Comparison of ENCODE assay signal across 15 cellular contexts in genomic region chr6:167710521-167710920, GRCh38.
A peak's percentile ranks its signal among the peaks of the same experiment; 100 is the strongest.
DNase-seq lines count a peak whose midpoint lies in the region; ATAC-seq and TF ChIP-seq lines count a peak whose summit lies in the region.
"Had no signal": no experiment of that assay in that cellular context is flagged by ENCODE, and none has a peak within 500 bp of the region (broad histone marks: within the 10 kb centered on the region; RNA-seq: fewer than 3 reads in every experiment).

No MANE protein-coding gene starts in this region.

- peaks cover 0 to 2% (median 0%) of the 10 kb centered on the region in 5 experiments for H3K9me3 Mint-ChIP-seq in brain
- H3K9me3 Mint-ChIP-seq: IgD-negative memory B cell had no signal

- no peak for TF ChIP-seq CTCF in brain (conservative IDR thresholded peaks at IDR 0.05)
- no peak for TF ChIP-seq CTCF in spleen (IDR thresholded peaks at IDR 0.05 in 8 of 11, conservative IDR thresholded peaks at IDR 0.05 in 3 of 11)

- ATAC-seq in left lobe of liver (no peak), HG02973 (IDR thresholded peaks at IDR 0.05; ENCODE audit: unreplicated experiment) (no peak), HG03432 (IDR thresholded peaks at IDR 0.05; ENCODE audit: unreplicated experiment) (no peak)
- ATAC-seq: A549 had no signal

- H3K27me3 Mint-ChIP-seq in brain, result no peaks in the 10 kb centered on the region

- 87 to 95% (median 90%) methylated on average over 9 of the region's 9 CpGs for WGBS in spleen, 5 donors

- intact Hi-C loops in spleen (cut with DNase I; ENCODE audit: low total_unique reads), result no loop called here

- DNase-seq in H7 (peak; percentile 49), left lobe of liver (ENCODE audit: low spot score) (peak; percentile 15), spleen (peak; percentile 64), NCI-H187 treated with DMSO at 0.1 percent for 48 hours (lab: John Stamatoyannopoulos, UW) (no peak)
- DNase-seq: BE2C; CD4-positive, alpha-beta memory T cell; COR-L47; DND-41; GDM1 had no signal

- H3K4me3 ChIP-seq in H7 (ENCODE audit: insufficient read depth, low read depth, low read length) (no peak overlapping the region), spleen (no peak overlapping the region)
- H3K4me3 ChIP-seq: A549 had no signal

- H3K27ac ChIP-seq in spleen, result no peak overlapping the region
- H3K27ac ChIP-seq: A549, C4-2B had no signal

- H3K4me1 Mint-ChIP-seq in brain, result peaks cover 50% of the 10 kb centered on the region

- H3K27me3 ChIP-seq in H7 (ENCODE audit: control insufficient read depth, insufficient read depth, low read length), result no peaks in the 10 kb centered on the region
- peaks cover 0 to 78% (median 11%) of the 10 kb centered on the region in 7 donors for H3K27me3 ChIP-seq in spleen (replicated peaks in 1 of 7)

- no peaks in the 10 kb centered on the region for H3K36me3 ChIP-seq in H7 (replicated peaks; ENCODE audit: control insufficient read depth, insufficient read depth, low read length)
- H3K36me3 ChIP-seq in spleen, result no peaks in the 10 kb centered on the region
- H3K36me3 ChIP-seq: BE2C had no signal

- no peak overlapping the region for H3K4me3 Mint-ChIP-seq in brain
- H3K4me3 Mint-ChIP-seq: CD4-positive, alpha-beta memory T cell had no signal

- peak overlapping the region; percentile 1 to 68 (median 58) for H3K27ac Mint-ChIP-seq in brain
- H3K27ac Mint-ChIP-seq: CD4-positive, alpha-beta memory T cell; IgD-negative memory B cell had no signal

- TF ChIP-seq POLR2A in spleen (IDR thresholded peaks at IDR 0.05), result no peak

- no peaks in the 10 kb centered on the region for H3K36me3 Mint-ChIP-seq in brain
- H3K36me3 Mint-ChIP-seq: CD4-positive, alpha-beta memory T cell; IgD-negative memory B cell had no signal

- H3K9me3 ChIP-seq in spleen, result no peaks in the 10 kb centered on the region
- H3K9me3 ChIP-seq: A549, BE2C had no signal

- H3K4me1 ChIP-seq in spleen, result peaks cover 0 to 49% (median 16%) of the 10 kb centered on the region in 6 donors
- H3K4me1 ChIP-seq: A549, BE2C had no signal
